In genomic region chr16:67001726-67002125, GRCh38 we compare ENCODE assay signal across 14 cellular contexts. TPM values are rescaled to one million over a fixed set of nuclear protein-coding genes. Genes with fewer than 3 reads are reported as not detected.
DNase-seq lines count a peak whose midpoint lies in the region; ATAC-seq and TF ChIP-seq lines count a peak whose summit lies in the region.
"Had no signal": no experiment of that assay in that cellular context is flagged by ENCODE, and none has a peak within 500 bp of the region (broad histone marks: within the 10 kb centered on the region; RNA-seq: fewer than 3 reads in every experiment).

No MANE protein-coding gene starts in this region.

- H3K27me3 Mint-ChIP-seq in activated naive CD8-positive, alpha-beta T cell treated with anti-CD3 and anti-CD28 coated beads, Interleukin-2, amount 10 ng/mL, durations not matched to agents 7 days and 5 days: peaks cover 5% of the 10 kb centered on the region
- H3K27me3 Mint-ChIP-seq in activated naive CD8-positive, alpha-beta T cell treated with anti-CD3 and anti-CD28 coated beads, Interleukin-2, amount 50 U/mL, for 24 hours: no peaks in the 10 kb centered on the region
- no peaks in the 10 kb centered on the region for H3K27me3 Mint-ChIP-seq in activated CD4-positive, alpha-beta memory T cell treated with anti-CD3 and anti-CD28 coated beads for 36 hours
- H3K27me3 Mint-ChIP-seq in immature natural killer cell (ENCODE audit: low read depth in 3 of 3): peaks cover 0 to 3% (median 0%) of the 10 kb centered on the region in 3 donors
- peaks cover 53% of the 10 kb centered on the region for H3K27me3 Mint-ChIP-seq in type B pancreatic cell

- CTCF ChIA-PET in activated CD4-positive, alpha-beta memory T cell treated with anti-CD3 and anti-CD28 coated beads for 36 hours (lab: Charles Lee): interaction anchor here (0.6 kb wide), 1 partner anchor 18 kb away, joined by 3 read pairs; no protein-coding TSS in a partner anchor

- H3K9me3 Mint-ChIP-seq in activated naive CD8-positive, alpha-beta T cell treated with anti-CD3 and anti-CD28 coated beads, Interleukin-2, amount 10 ng/mL, durations not matched to agents 7 days and 5 days: no peaks in the 10 kb centered on the region
- H3K9me3 Mint-ChIP-seq in activated naive CD8-positive, alpha-beta T cell treated with anti-CD3 and anti-CD28 coated beads, Interleukin-2, amount 50 U/mL, for 24 hours: no peaks in the 10 kb centered on the region
- H3K9me3 Mint-ChIP-seq in activated CD4-positive, alpha-beta memory T cell treated with anti-CD3 and anti-CD28 coated beads for 36 hours: no peaks in the 10 kb centered on the region
- no peaks in the 10 kb centered on the region for H3K9me3 Mint-ChIP-seq in immature natural killer cell
- H3K9me3 Mint-ChIP-seq in type B pancreatic cell: no peaks in the 10 kb centered on the region

- no peak for TF ChIP-seq CTCF in type B pancreatic cell (conservative IDR thresholded peaks at IDR 0.05)

- peak overlapping the region; percentile 40 for H3K4me3 Mint-ChIP-seq in activated naive CD8-positive, alpha-beta T cell treated with anti-CD3 and anti-CD28 coated beads, Interleukin-2, amount 10 ng/mL, durations not matched to agents 7 days and 5 days
- no peak overlapping the region for H3K4me3 Mint-ChIP-seq in activated naive CD8-positive, alpha-beta T cell treated with anti-CD3 and anti-CD28 coated beads, Interleukin-2, amount 50 U/mL, for 24 hours
- H3K4me3 Mint-ChIP-seq in activated CD4-positive, alpha-beta memory T cell treated with anti-CD3 and anti-CD28 coated beads for 36 hours: peak overlapping the region; percentile 85
- peak overlapping the region; percentile 32 to 80 (median 52) for H3K4me3 Mint-ChIP-seq in immature natural killer cell
- H3K4me3 Mint-ChIP-seq in type B pancreatic cell: peak overlapping the region; percentile 28

- intact Hi-C loops in activated CD4-positive, alpha-beta memory T cell treated with anti-CD3 and anti-CD28 coated beads for 36 hours (cut with micrococcal nuclease): no loop called here

- H3K27ac Mint-ChIP-seq in activated naive CD8-positive, alpha-beta T cell treated with anti-CD3 and anti-CD28 coated beads, Interleukin-2, amount 10 ng/mL, durations not matched to agents 7 days and 5 days: no peak overlapping the region
- no peak overlapping the region for H3K27ac Mint-ChIP-seq in activated naive CD8-positive, alpha-beta T cell treated with anti-CD3 and anti-CD28 coated beads, Interleukin-2, amount 50 U/mL, for 24 hours
- no peak overlapping the region for H3K27ac Mint-ChIP-seq in activated CD4-positive, alpha-beta memory T cell treated with anti-CD3 and anti-CD28 coated beads for 36 hours
- H3K27ac Mint-ChIP-seq in immature natural killer cell (no peak overlapping the region), type B pancreatic cell (no peak overlapping the region)

- POLR2A ChIA-PET in activated naive CD8-positive, alpha-beta T cell treated with anti-CD3 and anti-CD28 coated beads, Interleukin-2, amount 10 ng/mL, durations not matched to agents 7 days and 5 days (lab: Charles Lee): interaction anchor here (4.0 kb wide), 1 partner anchor 11 kb away, joined by 25 read pairs; no protein-coding TSS in a partner anchor
- POLR2A ChIA-PET in activated CD4-positive, alpha-beta memory T cell treated with anti-CD3 and anti-CD28 coated beads for 36 hours (lab: Charles Lee): interaction anchor here (1.7 kb wide), 1 partner anchor 10 kb away, joined by 3 read pairs; no protein-coding TSS in a partner anchor

- ATAC-seq in activated naive CD8-positive, alpha-beta T cell treated with anti-CD3 and anti-CD28 coated beads, Interleukin-2, amount 10 ng/mL, durations not matched to agents 7 days and 5 days (ENCODE audit: low read depth): no peak
- no peak for ATAC-seq in activated naive CD8-positive, alpha-beta T cell treated with anti-CD3 and anti-CD28 coated beads, Interleukin-2, amount 50 U/mL, for 24 hours
- no peak for ATAC-seq in HG03460 (IDR thresholded peaks at IDR 0.05; ENCODE audit: unreplicated experiment)

- peaks cover 31% of the 10 kb centered on the region for H3K4me1 Mint-ChIP-seq in activated naive CD8-positive, alpha-beta T cell treated with anti-CD3 and anti-CD28 coated beads, Interleukin-2, amount 10 ng/mL, durations not matched to agents 7 days and 5 days
- H3K4me1 Mint-ChIP-seq in activated naive CD8-positive, alpha-beta T cell treated with anti-CD3 and anti-CD28 coated beads, Interleukin-2, amount 50 U/mL, for 24 hours: peaks cover 13% of the 10 kb centered on the region
- peaks cover 28% of the 10 kb centered on the region for H3K4me1 Mint-ChIP-seq in activated CD4-positive, alpha-beta memory T cell treated with anti-CD3 and anti-CD28 coated beads for 36 hours (ENCODE audit: low read depth)
- H3K4me1 Mint-ChIP-seq in immature natural killer cell (peaks cover 11 to 16% of the 10 kb centered on the region in 2 donors), type B pancreatic cell (ENCODE audit: unreplicated experiment) (no peaks in the 10 kb centered on the region)

- peaks cover 15% of the 10 kb centered on the region for H3K36me3 Mint-ChIP-seq in activated naive CD8-positive, alpha-beta T cell treated with anti-CD3 and anti-CD28 coated beads, Interleukin-2, amount 10 ng/mL, durations not matched to agents 7 days and 5 days
- no peaks in the 10 kb centered on the region for H3K36me3 Mint-ChIP-seq in activated naive CD8-positive, alpha-beta T cell treated with anti-CD3 and anti-CD28 coated beads, Interleukin-2, amount 50 U/mL, for 24 hours (ENCODE audit: low read depth)
- peaks cover 11% of the 10 kb centered on the region for H3K36me3 Mint-ChIP-seq in activated CD4-positive, alpha-beta memory T cell treated with anti-CD3 and anti-CD28 coated beads for 36 hours
- H3K36me3 Mint-ChIP-seq in immature natural killer cell (no peaks in the 10 kb centered on the region), type B pancreatic cell (peaks cover 3% of the 10 kb centered on the region)

- DNase-seq in activated naive CD8-positive, alpha-beta T cell treated with anti-CD3 and anti-CD28 coated beads, Interleukin-2, amount 10 ng/mL, durations not matched to agents 7 days and 5 days: no peak
- DNase-seq in activated naive CD8-positive, alpha-beta T cell treated with anti-CD3 and anti-CD28 coated beads, Interleukin-2, amount 50 U/mL, for 24 hours: no peak
- DNase-seq in activated CD4-positive, alpha-beta memory T cell treated with anti-CD3 and anti-CD28 coated beads for 36 hours: no peak
- DNase-seq in immature natural killer cell (no peak), type B pancreatic cell (ENCODE audit: extremely low spot score, unreplicated experiment) (no peak), NCI-H2171 treated with DMSO at 0.1 percent for 48 hours (lab: John Stamatoyannopoulos, UW) (no peak), GF-D8 (lab: John Stamatoyannopoulos, UW) (no peak)
- DNase-seq: H7, MV-4-11, NCI-H345, T-helper 9 cell had no signal

RNA-seq across cellular contexts. Expression of gene CES4A, which starts 13.3 kb away (rescaled TPM):
- 10 to 100 TPM; 16.2 to 17.5 TPM for total RNA-seq in activated naive CD8-positive, alpha-beta T cell treated with anti-CD3 and anti-CD28 coated beads, Interleukin-2, amount 10 ng/mL, durations not matched to agents 7 days and 5 days
- 10 to 100 TPM; 25.0 to 25.9 TPM for total RNA-seq in activated CD4-positive, alpha-beta memory T cell treated with anti-CD3 and anti-CD28 coated beads for 36 hours
- polyA plus RNA-seq in immature natural killer cell: 1 to 10 TPM in 1 of 3 donors, under 1 TPM in 1, not detected in 1; 0.98 to 1.6 TPM
- total RNA-seq in type B pancreatic cell (ENCODE audit: low replicate concordance): 11.5 and 13.9 TPM in 2 replicates
- total RNA-seq: Daoy had no signal

RNA-seq across cellular contexts. Expression of gene CBFB, which starts 27.2 kb away (rescaled TPM):
- total RNA-seq in activated naive CD8-positive, alpha-beta T cell treated with anti-CD3 and anti-CD28 coated beads, Interleukin-2, amount 10 ng/mL, durations not matched to agents 7 days and 5 days: 100 to 1,000 TPM; 193 to 198 TPM
- total RNA-seq in activated CD4-positive, alpha-beta memory T cell treated with anti-CD3 and anti-CD28 coated beads for 36 hours: 100 to 1,000 TPM; 155 to 163 TPM
- polyA plus RNA-seq in immature natural killer cell: 100 to 1,000 TPM in 1 of 3 donors, 10 to 100 TPM in 2; 93.5 to 118 (median 95.2) TPM
- total RNA-seq in type B pancreatic cell (ENCODE audit: low replicate concordance): 48.8 and 77.1 TPM in 2 replicates

RNA-seq across cellular contexts. Expression of gene CES3, which starts 40.7 kb away (rescaled TPM):
- 1 to 10 TPM; 4.8 to 8.3 TPM for total RNA-seq in activated naive CD8-positive, alpha-beta T cell treated with anti-CD3 and anti-CD28 coated beads, Interleukin-2, amount 10 ng/mL, durations not matched to agents 7 days and 5 days
- 1 to 10 TPM; 1.6 to 3.0 TPM for total RNA-seq in activated CD4-positive, alpha-beta memory T cell treated with anti-CD3 and anti-CD28 coated beads for 36 hours
- not detected for polyA plus RNA-seq in immature natural killer cell
- total RNA-seq in type B pancreatic cell (ENCODE audit: low replicate concordance): 0.48 and 1.1 TPM in 2 replicates
- total RNA-seq: lung microvascular endothelial cell had no signal
